1 cellular context compared by ENCODE assay signal in the genomic region with DNA sequence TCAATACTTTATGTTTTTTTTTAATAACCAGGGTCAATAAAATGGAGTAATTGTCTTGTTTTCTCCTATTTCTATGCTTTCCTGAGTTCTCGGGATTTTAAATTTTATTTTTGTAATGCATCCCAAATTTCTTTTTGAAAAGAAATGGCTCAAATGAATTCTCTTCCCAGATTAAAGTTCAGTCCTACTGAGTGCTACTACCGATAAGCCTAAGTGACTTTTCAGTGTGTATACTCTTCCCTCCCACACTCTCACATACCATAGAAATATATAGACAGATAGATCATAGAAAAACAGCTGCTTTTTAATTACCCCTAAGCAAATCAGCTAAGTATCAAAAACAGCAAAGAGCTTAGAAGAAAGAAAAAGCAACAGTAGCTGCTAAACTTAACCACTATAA.
TF ChIP-seq lines count a peak whose summit lies in the region.

No MANE protein-coding gene starts in this region.

TF ChIP-seq in K562, 482 proteins besides CTCF, POLR2A, EP300 and RAD21:
- TF ChIP-seq, protein P1, sequence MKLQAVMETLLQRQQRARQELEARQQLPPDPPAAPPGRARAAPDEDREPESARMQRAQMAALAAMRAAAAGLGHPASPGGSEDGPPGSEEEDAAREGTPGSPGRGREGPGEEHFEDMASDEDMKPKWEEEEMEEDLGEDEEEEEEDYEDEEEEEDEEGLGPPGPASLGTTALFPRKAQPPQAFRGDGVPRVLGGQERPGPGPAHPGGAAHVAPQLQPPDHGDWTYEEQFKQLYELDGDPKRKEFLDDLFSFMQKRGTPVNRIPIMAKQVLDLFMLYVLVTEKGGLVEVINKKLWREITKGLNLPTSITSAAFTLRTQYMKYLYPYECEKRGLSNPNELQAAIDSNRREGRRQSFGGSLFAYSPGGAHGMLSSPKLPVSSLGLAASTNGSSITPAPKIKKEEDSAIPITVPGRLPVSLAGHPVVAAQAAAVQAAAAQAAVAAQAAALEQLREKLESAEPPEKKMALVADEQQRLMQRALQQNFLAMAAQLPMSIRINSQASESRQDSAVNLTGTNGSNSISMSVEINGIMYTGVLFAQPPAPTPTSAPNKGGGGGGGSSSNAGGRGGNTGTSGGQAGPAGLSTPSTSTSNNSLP (IDR thresholded peaks at IDR 0.05; ENCODE audit: borderline replicate concordance, low read depth, low read length): 0 out of 2 replicates have a peak, but pooled peaks have one; percentile 29
- TF ChIP-seq, protein P2, sequence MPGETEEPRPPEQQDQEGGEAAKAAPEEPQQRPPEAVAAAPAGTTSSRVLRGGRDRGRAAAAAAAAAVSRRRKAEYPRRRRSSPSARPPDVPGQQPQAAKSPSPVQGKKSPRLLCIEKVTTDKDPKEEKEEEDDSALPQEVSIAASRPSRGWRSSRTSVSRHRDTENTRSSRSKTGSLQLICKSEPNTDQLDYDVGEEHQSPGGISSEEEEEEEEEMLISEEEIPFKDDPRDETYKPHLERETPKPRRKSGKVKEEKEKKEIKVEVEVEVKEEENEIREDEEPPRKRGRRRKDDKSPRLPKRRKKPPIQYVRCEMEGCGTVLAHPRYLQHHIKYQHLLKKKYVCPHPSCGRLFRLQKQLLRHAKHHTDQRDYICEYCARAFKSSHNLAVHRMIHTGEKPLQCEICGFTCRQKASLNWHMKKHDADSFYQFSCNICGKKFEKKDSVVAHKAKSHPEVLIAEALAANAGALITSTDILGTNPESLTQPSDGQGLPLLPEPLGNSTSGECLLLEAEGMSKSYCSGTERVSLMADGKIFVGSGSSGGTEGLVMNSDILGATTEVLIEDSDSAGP (CRISPR knock-in tag; IDR thresholded peaks at IDR 0.05): no peak
- TF ChIP-seq DPF2 (IDR thresholded peaks at IDR 0.05): 0 out of 2 replicates have a peak, but pooled peaks have one; percentile 21
- no peak for TF ChIP-seq SMARCC2 (IDR thresholded peaks at IDR 0.05; ENCODE audit: low read depth)
- TF ChIP-seq ZNF77 (CRISPR knock-in tag; IDR thresholded peaks at IDR 0.05): no peak
- TF ChIP-seq, protein P3, sequence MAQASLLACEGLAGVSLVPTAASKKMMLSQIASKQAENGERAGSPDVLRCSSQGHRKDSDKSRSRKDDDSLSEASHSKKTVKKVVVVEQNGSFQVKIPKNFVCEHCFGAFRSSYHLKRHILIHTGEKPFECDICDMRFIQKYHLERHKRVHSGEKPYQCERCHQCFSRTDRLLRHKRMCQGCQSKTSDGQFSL (CRISPR knock-in tag; IDR thresholded peaks at IDR 0.05): no peak
- TF ChIP-seq, protein P3 (tag; IDR thresholded peaks at IDR 0.05): no peak
- peak; percentile 30 for TF ChIP-seq DACH1 (IDR thresholded peaks at IDR 0.05; ENCODE audit: partially characterized antibody)
- TF ChIP-seq NCOA4 (IDR thresholded peaks at IDR 0.05; ENCODE audit: partially characterized antibody): no peak
- TF ChIP-seq ARID2 (IDR thresholded peaks at IDR 0.05): no peak
- TF ChIP-seq L3MBTL2 (IDR thresholded peaks at IDR 0.05): no peak
- no peak for TF ChIP-seq DIDO1 (tag; IDR thresholded peaks at IDR 0.05; ENCODE audit: low read depth)
- TF ChIP-seq SRSF9 (IDR thresholded peaks at IDR 0.05; ENCODE audit: borderline replicate concordance, low read depth, low read length): no peak
- peak; percentile 95 for TF ChIP-seq ZKSCAN1 (IDR thresholded peaks at IDR 0.05; ENCODE audit: low read depth, low read length)
